Comparison of ENCODE assay signal across 7 cellular contexts in genomic region chr1:169363046-169363756, GRCh38. TPM values are rescaled to one million over a fixed set of nuclear protein-coding genes. Genes with fewer than 3 reads are reported as not detected.
DNase-seq lines count a peak whose midpoint lies in the region; ATAC-seq and TF ChIP-seq lines count a peak whose summit lies in the region.

No MANE protein-coding gene starts in this region.

- TF ChIP-seq POLR2A in lower leg skin (IDR thresholded peaks at IDR 0.05) (no peak), body of pancreas (IDR thresholded peaks at IDR 0.05) (no peak)

- H3K4me3 ChIP-seq in lower leg skin (ENCODE audit: low read depth, poor library complexity, severe bottlenecking) (no peak overlapping the region), body of pancreas (no peak overlapping the region)

- H3K27ac ChIP-seq in body of pancreas: no peak overlapping the region

- no peaks in the 10 kb centered on the region for H3K27me3 Mint-ChIP-seq in activated CD4-positive, alpha-beta memory T cell treated with anti-CD3 and anti-CD28 coated beads, Interleukin-2, amount 10 ng/mL, durations not matched to agents 7 days and 5 days

- H3K4me3 Mint-ChIP-seq in activated CD4-positive, alpha-beta memory T cell treated with anti-CD3 and anti-CD28 coated beads, Interleukin-2, amount 10 ng/mL, durations not matched to agents 7 days and 5 days: no peak overlapping the region

- H3K27ac Mint-ChIP-seq in activated CD4-positive, alpha-beta memory T cell treated with anti-CD3 and anti-CD28 coated beads, Interleukin-2, amount 10 ng/mL, durations not matched to agents 7 days and 5 days: peak overlapping the region; percentile 72

- peaks cover 8% of the 10 kb centered on the region for H3K9me3 Mint-ChIP-seq in activated CD4-positive, alpha-beta memory T cell treated with anti-CD3 and anti-CD28 coated beads, Interleukin-2, amount 10 ng/mL, durations not matched to agents 7 days and 5 days

- H3K4me1 ChIP-seq in body of pancreas: peaks cover 9% of the 10 kb centered on the region

- intact Hi-C loops in lower leg skin (cut with DNase I; ENCODE audit: low total_unique reads) (no loop called here), body of pancreas (cut with DNase I) (no loop called here)

- CTCF ChIA-PET in activated CD4-positive, alpha-beta memory T cell treated with anti-CD3 and anti-CD28 coated beads, Interleukin-2, amount 10 ng/mL, durations not matched to agents 7 days and 5 days (lab: Charles Lee): interaction anchor here (1.1 to 4.6 kb wide), 4 partner anchors 15 to 1021 kb away, joined by 3 to 20 read pairs (median 7); no protein-coding TSS in a partner anchor

- no peaks in the 10 kb centered on the region for H3K36me3 ChIP-seq in body of pancreas (replicated peaks in 1 of 2; ENCODE audit: insufficient read depth in 1 of 2, low read depth in 2 of 2)

- TF ChIP-seq CTCF in lower leg skin (IDR thresholded peaks at IDR 0.05) (no peak), body of pancreas (IDR thresholded peaks at IDR 0.05) (no peak)

- no peaks in the 10 kb centered on the region for H3K9me3 ChIP-seq in body of pancreas

- POLR2A ChIA-PET in activated CD4-positive, alpha-beta memory T cell treated with anti-CD3 and anti-CD28 coated beads, Interleukin-2, amount 10 ng/mL, durations not matched to agents 7 days and 5 days (lab: Charles Lee): interaction anchor here (0.7 to 1.2 kb wide), 2 partner anchors 123 to 711 kb away, joined by 3 to 4 read pairs; partner anchors contain the start of genes KIFAP3 and SLC19A2

- H3K27me3 ChIP-seq in body of pancreas: no peaks in the 10 kb centered on the region

- peaks cover 25% of the 10 kb centered on the region for H3K4me1 Mint-ChIP-seq in activated CD4-positive, alpha-beta memory T cell treated with anti-CD3 and anti-CD28 coated beads, Interleukin-2, amount 10 ng/mL, durations not matched to agents 7 days and 5 days

- peaks cover 18% of the 10 kb centered on the region for H3K36me3 Mint-ChIP-seq in activated CD4-positive, alpha-beta memory T cell treated with anti-CD3 and anti-CD28 coated beads, Interleukin-2, amount 10 ng/mL, durations not matched to agents 7 days and 5 days (ENCODE audit: low read depth)

- peak; percentile 29 for ATAC-seq in GM18517 (IDR thresholded peaks at IDR 0.05; ENCODE audit: unreplicated experiment)
- ATAC-seq in HG02938 (IDR thresholded peaks at IDR 0.05; ENCODE audit: unreplicated experiment): peak; percentile 31
- ATAC-seq in body of pancreas: no peak

- 60 to 74% methylated on average over 5 of the region's 5 CpGs for WGBS in lower leg skin, 2 donors
- WGBS in body of pancreas, 2 donors: 85 to 93% methylated on average over 5 of the region's 5 CpGs

- DNase-seq in activated CD4-positive, alpha-beta memory T cell treated with anti-CD3 and anti-CD28 coated beads, Interleukin-2, amount 10 ng/mL, durations not matched to agents 7 days and 5 days: peak; percentile 55
- DNase-seq in non-pigmented ciliary epithelial cell (ENCODE audit: low read depth): peak; percentile 92
- DNase-seq in middle frontal gyrus (ENCODE audit: extremely low spot score, low spot score): no peak
- DNase-seq in lower leg skin (ENCODE audit: low spot score in 2 of 2): no peak
- DNase-seq in body of pancreas: no peak

RNA-seq across cellular contexts. Expression of gene NME7, which starts 4.4 kb away (rescaled TPM):
- 10 to 100 TPM; 26.1 to 28.3 TPM for total RNA-seq in activated CD4-positive, alpha-beta memory T cell treated with anti-CD3 and anti-CD28 coated beads, Interleukin-2, amount 10 ng/mL, durations not matched to agents 7 days and 5 days
- total RNA-seq in lower leg skin (1 to 10 TPM; 5.0 to 8.9 (median 8.4) TPM), body of pancreas (10 to 100 TPM in 1 of 2 donors, 1 to 10 TPM in 1; 8.9 to 23.9 TPM)

RNA-seq across cellular contexts. Expression of gene BLZF1, which starts 4.8 kb away (rescaled TPM):
- 10 to 100 TPM; 48.1 to 49.3 TPM for total RNA-seq in activated CD4-positive, alpha-beta memory T cell treated with anti-CD3 and anti-CD28 coated beads, Interleukin-2, amount 10 ng/mL, durations not matched to agents 7 days and 5 days
- total RNA-seq in lower leg skin (10 to 100 TPM; 20.4 to 23.8 (median 21.3) TPM), body of pancreas (10 to 100 TPM; 11.5 to 15.0 TPM)

Comparison
In these comparisons a context has a peak if more than half of its experiments do, and no peak if none do; other contexts are left out.
1. DNase-seq: peak in activated CD4-positive, alpha-beta memory T cell treated with anti-CD3 and anti-CD28 coated beads, Interleukin-2, amount 10 ng/mL, durations not matched to agents 7 days and 5 days (single experiment) and non-pigmented ciliary epithelial cell (single experiment); none in middle frontal gyrus (single experiment), lower leg skin (0 of 2) and body of pancreas (0 of 4).